26 cellular contexts compared by ENCODE assay signal in genomic region chr19:49609499-49610092, GRCh38. TPM values are rescaled to one million over a fixed set of nuclear protein-coding genes. Genes with fewer than 3 reads are reported as not detected.
"Had no signal": no experiment of that assay in that cellular context is flagged by ENCODE, and none has a peak within 500 bp of the region (broad histone marks: within the 10 kb centered on the region; RNA-seq: fewer than 3 reads in every experiment).

No MANE protein-coding gene starts in this region.

- H3K4me1 ChIP-seq: ascending aorta had no signal

- ATAC-seq: activated naive CD8-positive, alpha-beta T cell treated with anti-CD3 and anti-CD28 coated beads, Interleukin-2, amount 50 U/mL, for 24 hours; Right ventricle myocardium inferior; T-cell had no signal

- DNase-seq: activated B cell treated with CpG ODN at 0.5 μM for 24 hours; activated CD4-positive, alpha-beta T cell treated with anti-CD3 and anti-CD28 coated beads for 1 hour; activated CD4-positive, alpha-beta T cell treated with anti-CD3 and anti-CD28 coated beads, Interleukin-2, amount 10 ng/mL, durations not matched to agents 24 days and 14 days; activated CD4-positive, alpha-beta T cell treated with anti-CD3 and anti-CD28 coated beads, Interleukin-2, amount 50 U/mL, for 48 hours; activated naive CD4-positive, alpha-beta T cell treated with anti-CD3 and anti-CD28 coated beads, Interleukin-2, amount 50 U/mL, for 16 hours; activated naive CD8-positive, alpha-beta T cell treated with anti-CD3 and anti-CD28 coated beads, Interleukin-2, amount 50 U/mL, for 24 hours; activated T-cell treated with anti-CD3 and anti-CD28 coated beads for 4 hours; amniotic stem cell; NCI-H1092; NCI-H1417; NCI-H1930; NCI-H2171; NCI-H226; NCI-H526 treated with DMSO at 0.1 percent for 48 hours; NCI-H82; T-cell; T-helper 2 cell; T1000 had no signal

- H3K27ac ChIP-seq: ascending aorta, SK-N-MC had no signal

- H3K27ac Mint-ChIP-seq: activated B cell treated with CpG ODN at 0.5 μM for 24 hours; activated CD4-positive, alpha-beta T cell treated with anti-CD3 and anti-CD28 coated beads, Interleukin-2, amount 10 ng/mL, durations not matched to agents 24 days and 14 days; activated naive CD8-positive, alpha-beta T cell treated with anti-CD3 and anti-CD28 coated beads, Interleukin-2, amount 50 U/mL, for 24 hours; brain; T-cell had no signal

- H3K9me3 Mint-ChIP-seq: activated B cell treated with CpG ODN at 0.5 μM for 24 hours; activated CD4-positive, alpha-beta T cell treated with anti-CD3 and anti-CD28 coated beads, Interleukin-2, amount 10 ng/mL, durations not matched to agents 24 days and 14 days; activated naive CD8-positive, alpha-beta T cell treated with anti-CD3 and anti-CD28 coated beads, Interleukin-2, amount 50 U/mL, for 24 hours; brain; central memory CD8-positive, alpha-beta T cell; T-cell had no signal

- H3K4me3 ChIP-seq: ascending aorta, SK-N-MC had no signal

- FAIRE-seq: TTC549 had no signal

- H3K9me3 ChIP-seq: ascending aorta had no signal

- H3K27me3 Mint-ChIP-seq: activated B cell treated with CpG ODN at 0.5 μM for 24 hours; activated CD4-positive, alpha-beta T cell treated with anti-CD3 and anti-CD28 coated beads, Interleukin-2, amount 10 ng/mL, durations not matched to agents 24 days and 14 days; activated naive CD8-positive, alpha-beta T cell treated with anti-CD3 and anti-CD28 coated beads, Interleukin-2, amount 50 U/mL, for 24 hours; brain; central memory CD8-positive, alpha-beta T cell; T-cell had no signal

- H3K4me1 Mint-ChIP-seq: brain had no signal

- H3K4me3 Mint-ChIP-seq: activated B cell treated with CpG ODN at 0.5 μM for 24 hours; activated CD4-positive, alpha-beta T cell treated with anti-CD3 and anti-CD28 coated beads, Interleukin-2, amount 10 ng/mL, durations not matched to agents 24 days and 14 days; activated naive CD8-positive, alpha-beta T cell treated with anti-CD3 and anti-CD28 coated beads, Interleukin-2, amount 50 U/mL, for 24 hours; brain; central memory CD8-positive, alpha-beta T cell; T-cell had no signal

- H3K27me3 ChIP-seq: ascending aorta had no signal

RNA-seq across cellular contexts. Expression of gene PRRG2, which starts 28.5 kb away (rescaled TPM):
- total RNA-seq: ascending aorta, NCI-H460, RPMI7951 had no signal
